Comparison of ENCODE assay signal across 9 cellular contexts in genomic region chr9:74236857-74237256, GRCh38.
"Had no signal": no experiment of that assay in that cellular context is flagged by ENCODE, and none has a peak within 500 bp of the region (broad histone marks: within the 10 kb centered on the region; RNA-seq: fewer than 3 reads in every experiment).

No MANE protein-coding gene starts in this region.

- ATAC-seq: HCT116 had no signal

- H3K4me2 ChIP-seq: KMS-11 had no signal

- H2AFZ ChIP-seq: GM23248 had no signal

- H3K4me3 ChIP-seq: GM23248, HAP-1 had no signal

- H3K27ac ChIP-seq: GM23248, HL-60, KMS-11 had no signal

- H3K9ac ChIP-seq: GM23248, KMS-11 had no signal

- DNase-seq: GM23248, GOT3, H7, HFFc6, KBM-7 had no signal

- H3K4me1 ChIP-seq: HAP-1 had no signal

- H3K36me3 ChIP-seq: HAP-1 had no signal

- H3K9me3 ChIP-seq: HAP-1 had no signal
